ENCODE assay signal across 21 cellular contexts in genomic region chr7:135200824-135201331, GRCh38. TPM values are rescaled to one million over a fixed set of nuclear protein-coding genes. Genes with fewer than 3 reads are reported as not detected.
DNase-seq lines count a peak whose midpoint lies in the region; ATAC-seq and TF ChIP-seq lines count a peak whose summit lies in the region.
"Had no signal": no experiment of that assay in that cellular context is flagged by ENCODE, and none has a peak within 500 bp of the region (broad histone marks: within the 10 kb centered on the region; RNA-seq: fewer than 3 reads in every experiment).

No MANE protein-coding gene starts in this region.

- H3K36me3 ChIP-seq in HEK293 (ENCODE audit: control insufficient read depth in 2 of 2, insufficient read depth in 1 of 2, low read length in 2 of 2) (peaks cover 0 to 72% of the 10 kb centered on the region in 2 experiments; a peak in 2 of 3 replicates), body of pancreas (replicated peaks in 1 of 2; ENCODE audit: insufficient read depth in 1 of 2, low read depth in 2 of 2) (peaks cover 8 to 13% of the 10 kb centered on the region in 2 donors)

- CTCF ChIA-PET in HEK293 (lab: Yijun Ruan, JAX): no interaction called here

- intact Hi-C loops in body of pancreas (cut with DNase I): no loop called here

- ATAC-seq in body of pancreas: peak; percentile 13
- ATAC-seq in HG03565 (IDR thresholded peaks at IDR 0.05; ENCODE audit: unreplicated experiment): no peak
- ATAC-seq in GM19035 (IDR thresholded peaks at IDR 0.05; ENCODE audit: unreplicated experiment): no peak
- ATAC-seq in activated naive CD8-positive, alpha-beta T cell treated with anti-CD3 and anti-CD28 coated beads, Interleukin-2, amount 50 U/mL, for 24 hours: no peak
- ATAC-seq: naive thymus-derived CD4-positive, alpha-beta T cell had no signal

- no peak for TF ChIP-seq POLR2A in body of pancreas (IDR thresholded peaks at IDR 0.05)

- H3K4me3 ChIP-seq in HEK293 (ENCODE audit: low read depth, low read length) (no peak overlapping the region), body of pancreas (no peak overlapping the region)
- H3K4me3 ChIP-seq: dorsolateral prefrontal cortex had no signal

- H3K4me3 Mint-ChIP-seq in activated naive CD8-positive, alpha-beta T cell treated with anti-CD3 and anti-CD28 coated beads, Interleukin-2, amount 50 U/mL, for 24 hours: no peak overlapping the region
- H3K4me3 Mint-ChIP-seq: activated naive CD4-positive, alpha-beta T cell treated with anti-CD3 and anti-CD28 coated beads, Interleukin-2, amount 50 U/mL, for 24 hours; memory B cell; naive thymus-derived CD4-positive, alpha-beta T cell had no signal

- H3K4me1 ChIP-seq in HEK293 (ENCODE audit: control insufficient read depth, insufficient read depth, low read length): peaks cover 5% of the 10 kb centered on the region
- H3K4me1 ChIP-seq in body of pancreas: peaks cover 80% of the 10 kb centered on the region

- 39% methylated on average over 3 of the region's 3 CpGs for WGBS in body of pancreas, 2 donors

- no peaks in the 10 kb centered on the region for H3K9me3 Mint-ChIP-seq in activated naive CD8-positive, alpha-beta T cell treated with anti-CD3 and anti-CD28 coated beads, Interleukin-2, amount 50 U/mL, for 24 hours
- H3K9me3 Mint-ChIP-seq: activated naive CD4-positive, alpha-beta T cell treated with anti-CD3 and anti-CD28 coated beads, Interleukin-2, amount 50 U/mL, for 24 hours; memory B cell; naive thymus-derived CD4-positive, alpha-beta T cell had no signal

- peaks cover 49% of the 10 kb centered on the region for H3K36me3 Mint-ChIP-seq in activated naive CD8-positive, alpha-beta T cell treated with anti-CD3 and anti-CD28 coated beads, Interleukin-2, amount 50 U/mL, for 24 hours (ENCODE audit: low read depth)

- peaks cover 28% of the 10 kb centered on the region for H3K4me1 Mint-ChIP-seq in activated naive CD8-positive, alpha-beta T cell treated with anti-CD3 and anti-CD28 coated beads, Interleukin-2, amount 50 U/mL, for 24 hours

- no peak overlapping the region for H3K27ac ChIP-seq in HEK293 (ENCODE audit: extremely low read depth, low read depth, low read length)
- H3K27ac ChIP-seq in body of pancreas: peak overlapping the region; percentile 38 to 74 (median 64)
- H3K27ac ChIP-seq: dorsolateral prefrontal cortex, WERI-Rb-1 had no signal

- DNase-seq in NCI-H2227 (lab: John Stamatoyannopoulos, UW; ENCODE audit: unreplicated experiment) (peak; percentile 29), body of pancreas (peak in 3 of 4 donors; percentile 58 to 73 (median 59)), left kidney (ENCODE audit: low read depth, low spot score) (peak; percentile 8)
- no peak for DNase-seq in activated naive CD8-positive, alpha-beta T cell treated with anti-CD3 and anti-CD28 coated beads, Interleukin-2, amount 50 U/mL, for 24 hours
- DNase-seq: activated CD4-positive, alpha-beta T cell treated with anti-CD3 and anti-CD28 coated beads, Interleukin-2, amount 50 U/mL, for 48 hours; activated T-cell treated with anti-CD3 and anti-CD28 coated beads, Interleukin-2, amount 50 U/mL, for 1 hour; dorsolateral prefrontal cortex; erythroblast; H7; naive thymus-derived CD4-positive, alpha-beta T cell; NCI-H1092 treated with DMSO at 0.1 percent for 48 hours; RPMI8226; stimulated activated CD4-positive, alpha-beta T cell treated with anti-CD3 and anti-CD28 coated beads, Interleukin-4, amount 100 ng/mL, for 1 hour; T-helper 1 cell; WERI-Rb-1 had no signal

- POLR2A ChIA-PET in HEK293 (lab: Yijun Ruan, JAX): interaction anchor here (1.1 to 1.2 kb wide), 2 partner anchors 10 to 30 kb away, joined by 3 to 4 read pairs; partner anchors contain the start of genes CYREN and WDR91

- no peak for TF ChIP-seq CTCF in HEK293 (tag by site-specific recombination; IDR thresholded peaks at IDR 0.05)
- TF ChIP-seq CTCF in body of pancreas (IDR thresholded peaks at IDR 0.05): no peak

- no peak overlapping the region for H3K27ac Mint-ChIP-seq in activated naive CD8-positive, alpha-beta T cell treated with anti-CD3 and anti-CD28 coated beads, Interleukin-2, amount 50 U/mL, for 24 hours
- H3K27ac Mint-ChIP-seq: activated naive CD4-positive, alpha-beta T cell treated with anti-CD3 and anti-CD28 coated beads, Interleukin-2, amount 50 U/mL, for 24 hours; memory B cell had no signal

- no peaks in the 10 kb centered on the region for H3K27me3 Mint-ChIP-seq in activated naive CD8-positive, alpha-beta T cell treated with anti-CD3 and anti-CD28 coated beads, Interleukin-2, amount 50 U/mL, for 24 hours
- H3K27me3 Mint-ChIP-seq: activated naive CD4-positive, alpha-beta T cell treated with anti-CD3 and anti-CD28 coated beads, Interleukin-2, amount 50 U/mL, for 24 hours; memory B cell; naive thymus-derived CD4-positive, alpha-beta T cell had no signal

- H3K9me3 ChIP-seq in HEK293 (ENCODE audit: control insufficient read depth, insufficient read depth, low read depth, low read length): no peaks in the 10 kb centered on the region
- no peaks in the 10 kb centered on the region for H3K9me3 ChIP-seq in body of pancreas

- no peaks in the 10 kb centered on the region for H3K27me3 ChIP-seq in body of pancreas
- H3K27me3 ChIP-seq: dorsolateral prefrontal cortex had no signal

TF ChIP-seq in HEK293, 187 proteins besides CTCF, POLR2A, EP300 and RAD21 (continues in another document):
- TF ChIP-seq ZNF654 (tag by site-specific recombination; IDR thresholded peaks at IDR 0.05; ENCODE audit: low read depth): no peak
- 0 out of 2 replicates have a peak, but pooled peaks have one; percentile 39 for TF ChIP-seq GLIS1 (tag by site-specific recombination; IDR thresholded peaks at IDR 0.05)
- TF ChIP-seq ZSCAN16 (tag by site-specific recombination; IDR thresholded peaks at IDR 0.05): no peak
- no peak for TF ChIP-seq BCL6B (tag by site-specific recombination; IDR thresholded peaks at IDR 0.05)
- TF ChIP-seq ZNF174 (tag by site-specific recombination; IDR thresholded peaks at IDR 0.05): no peak
- no peak for TF ChIP-seq ZNF175 (tag by site-specific recombination; IDR thresholded peaks at IDR 0.05)
- peak; percentile 63 for TF ChIP-seq PRDM6 (tag by site-specific recombination; IDR thresholded peaks at IDR 0.05)
- TF ChIP-seq ZNF121 (tag by site-specific recombination; IDR thresholded peaks at IDR 0.05): no peak
- TF ChIP-seq ZXDB (tag by site-specific recombination; IDR thresholded peaks at IDR 0.05): 0 out of 2 replicates have a peak, but pooled peaks have one; percentile 36
- TF ChIP-seq ZNF629 (tag by site-specific recombination; IDR thresholded peaks at IDR 0.05): peak; percentile 50; the same call in 1 of the 2 replicates
- TF ChIP-seq SP7 (tag by site-specific recombination; IDR thresholded peaks at IDR 0.05): peak; percentile 95
- TF ChIP-seq PRDM10 (tag by site-specific recombination; IDR thresholded peaks at IDR 0.05): peak; percentile 82
- TF ChIP-seq FEZF1 (tag by site-specific recombination; IDR thresholded peaks at IDR 0.05): no peak

RNA-seq across cellular contexts. Expression of gene WDR91, which starts 10.4 kb away (rescaled TPM):
- total RNA-seq in body of pancreas: 10 to 100 TPM; 28.0 to 32.4 TPM

RNA-seq across cellular contexts. Expression of gene CYREN, which starts 30.4 kb away (rescaled TPM):
- 10 to 100 TPM; 32.9 to 40.5 TPM for total RNA-seq in body of pancreas

RNA-seq across cellular contexts. Expression of gene STRA8, which starts 32.8 kb away (rescaled TPM):
- total RNA-seq in body of pancreas: not detected
- total RNA-seq: H7; naive thymus-derived CD4-positive, alpha-beta T cell; skeletal muscle tissue had no signal

RNA-seq across cellular contexts. Expression of gene TMEM140, which starts 53.0 kb away (rescaled TPM):
- 1 to 10 TPM; 4.0 to 9.6 TPM for total RNA-seq in body of pancreas
- total RNA-seq: H7 had no signal
